28 cellular contexts compared by ENCODE assay signal in genomic region chr3:180176059-180176458, GRCh38.
"Had no signal": no experiment of that assay in that cellular context is flagged by ENCODE, and none has a peak within 500 bp of the region (broad histone marks: within the 10 kb centered on the region; RNA-seq: fewer than 3 reads in every experiment).

No MANE protein-coding gene starts in this region.

- H3K9me3 Mint-ChIP-seq: activated T-helper 2 cell treated with anti-CD3 and anti-CD28 coated beads, Interferon-gamma antibody, Interleukin-2, Interleukin-4, amounts not matched to agents 10 μg/mL and 5 μg/mL and 100 μg/mL, durations not matched to agents 14 hours and 24 hours and 36 hours; nephron had no signal

- H3K4me1 Mint-ChIP-seq: activated CD4-positive, alpha-beta T cell treated with anti-CD3 and anti-CD28 coated beads for 36 hours; activated CD8-positive, alpha-beta memory T cell treated with anti-CD3 and anti-CD28 coated beads, Interleukin-2, amount 10 ng/mL, durations not matched to agents 7 days and 5 days; central memory CD8-positive, alpha-beta T cell; immature natural killer cell; nephron had no signal

- H3K27me3 Mint-ChIP-seq: activated CD4-positive, alpha-beta T cell treated with anti-CD3 and anti-CD28 coated beads for 36 hours; activated CD8-positive, alpha-beta memory T cell treated with anti-CD3 and anti-CD28 coated beads, Interleukin-2, amount 10 ng/mL, durations not matched to agents 7 days and 5 days; central memory CD8-positive, alpha-beta T cell; dendritic cell treated with granulocyte-macrophage colony-stimulating factor and Interleukin-4, amounts not matched to agents 40 ng/mL and 50 ng/mL, for 4 days had no signal

- H3K4me3 Mint-ChIP-seq: activated CD4-positive, alpha-beta T cell treated with anti-CD3 and anti-CD28 coated beads for 36 hours; activated CD8-positive, alpha-beta memory T cell treated with anti-CD3 and anti-CD28 coated beads, Interleukin-2, amount 10 ng/mL, durations not matched to agents 7 days and 5 days; activated CD8-positive, alpha-beta T cell treated with anti-CD3 and anti-CD28 coated beads, Interleukin-2, amount 10 ng/mL, durations not matched to agents 7 days and 5 days; central memory CD8-positive, alpha-beta T cell; dendritic cell treated with granulocyte-macrophage colony-stimulating factor and Interleukin-4, amounts not matched to agents 40 ng/mL and 50 ng/mL, for 4 days; immature natural killer cell; nephron had no signal

- H3K27ac Mint-ChIP-seq: activated CD4-positive, alpha-beta T cell treated with anti-CD3 and anti-CD28 coated beads for 36 hours; activated CD8-positive, alpha-beta memory T cell treated with anti-CD3 and anti-CD28 coated beads, Interleukin-2, amount 10 ng/mL, durations not matched to agents 7 days and 5 days; activated CD8-positive, alpha-beta T cell treated with anti-CD3 and anti-CD28 coated beads, Interleukin-2, amount 10 ng/mL, durations not matched to agents 7 days and 5 days; activated naive CD4-positive, alpha-beta T cell treated with anti-CD3 and anti-CD28 coated beads, Interleukin-2, amount 50 U/mL, for 72 hours; activated T-helper 2 cell treated with anti-CD3 and anti-CD28 coated beads, Interferon-gamma antibody, Interleukin-2, Interleukin-4, amounts not matched to agents 10 μg/mL and 5 μg/mL and 100 μg/mL, durations not matched to agents 14 hours and 24 hours and 36 hours; dendritic cell treated with granulocyte-macrophage colony-stimulating factor and Interleukin-4, amounts not matched to agents 40 ng/mL and 50 ng/mL, for 4 days; immature natural killer cell; nephron had no signal

- H3K9me3 ChIP-seq: esophagus muscularis mucosa, heart left ventricle, thoracic aorta, vagina had no signal

- H3K4me3 ChIP-seq: esophagus muscularis mucosa, heart left ventricle, spleen, thoracic aorta, vagina had no signal

- DNase-seq: activated CD4-positive, alpha-beta T cell treated with anti-CD3 and anti-CD28 coated beads for 36 hours; activated CD4-positive, CD25-positive, alpha-beta regulatory T cell; activated CD8-positive, alpha-beta memory T cell treated with anti-CD3 and anti-CD28 coated beads, Interleukin-2, amount 10 ng/mL, durations not matched to agents 7 days and 5 days; activated CD8-positive, alpha-beta T cell treated with anti-CD3 and anti-CD28 coated beads, Interleukin-2, amount 10 ng/mL, durations not matched to agents 7 days and 5 days; activated T-cell treated with anti-CD3 and anti-CD28 coated beads, Interleukin-2, amount 50 U/mL, for 48 hours; anterior cingulate cortex; effector CD4-positive, alpha-beta T cell; foreskin keratinocyte; heart left ventricle; hypothalamus; immature natural killer cell; kidney; left colon; mammary epithelial cell; posterior cingulate gyrus; right cardiac atrium; spleen; stimulated activated naive CD4-positive, alpha-beta T cell treated with Interleukin-2 at 50 U/mL for 16 hours; trophoblast cell had no signal

- H3K36me3 Mint-ChIP-seq: activated CD8-positive, alpha-beta memory T cell treated with anti-CD3 and anti-CD28 coated beads, Interleukin-2, amount 10 ng/mL, durations not matched to agents 7 days and 5 days; activated naive CD4-positive, alpha-beta T cell treated with anti-CD3 and anti-CD28 coated beads, Interleukin-2, amount 50 U/mL, for 72 hours; immature natural killer cell had no signal

- H3K27ac ChIP-seq: esophagus muscularis mucosa, foreskin keratinocyte, heart left ventricle, spleen, thoracic aorta, vagina had no signal

- H3K36me3 ChIP-seq: esophagus muscularis mucosa, heart left ventricle, spleen, thoracic aorta, vagina had no signal

- H3K4me1 ChIP-seq: esophagus muscularis mucosa, foreskin keratinocyte, heart left ventricle, spleen, vagina had no signal

- FAIRE-seq: bronchial epithelial cell, kidney had no signal

- ATAC-seq: activated CD4-positive, alpha-beta T cell treated with anti-CD3 and anti-CD28 coated beads for 36 hours; activated CD8-positive, alpha-beta memory T cell treated with anti-CD3 and anti-CD28 coated beads, Interleukin-2, amount 10 ng/mL, durations not matched to agents 7 days and 5 days; activated CD8-positive, alpha-beta T cell treated with anti-CD3 and anti-CD28 coated beads, Interleukin-2, amount 10 ng/mL, durations not matched to agents 7 days and 5 days; activated naive CD4-positive, alpha-beta T cell treated with anti-CD3 and anti-CD28 coated beads, Interleukin-2, amount 50 U/mL, for 72 hours; foreskin keratinocyte; heart left ventricle; left colon; right cardiac atrium had no signal

- H3K27me3 ChIP-seq: esophagus muscularis mucosa, foreskin keratinocyte, heart left ventricle, spleen, vagina had no signal
